3 cellular contexts compared by ENCODE assay signal in genomic region chr11:86427441-86427840, GRCh38.
TF ChIP-seq lines count a peak whose summit lies in the region.

No MANE protein-coding gene starts in this region.

TF ChIP-seq in A549, 52 proteins besides CTCF, POLR2A, EP300 and RAD21:
- no peak for TF ChIP-seq EHF (CRISPR knock-in tag; IDR thresholded peaks at IDR 0.05)
- TF ChIP-seq MAFK (IDR thresholded peaks at IDR 0.05; ENCODE audit: partially characterized antibody): peak; percentile 58

TF ChIP-seq in K562, 482 proteins besides CTCF, POLR2A, EP300 and RAD21:
- TF ChIP-seq, protein P1, sequence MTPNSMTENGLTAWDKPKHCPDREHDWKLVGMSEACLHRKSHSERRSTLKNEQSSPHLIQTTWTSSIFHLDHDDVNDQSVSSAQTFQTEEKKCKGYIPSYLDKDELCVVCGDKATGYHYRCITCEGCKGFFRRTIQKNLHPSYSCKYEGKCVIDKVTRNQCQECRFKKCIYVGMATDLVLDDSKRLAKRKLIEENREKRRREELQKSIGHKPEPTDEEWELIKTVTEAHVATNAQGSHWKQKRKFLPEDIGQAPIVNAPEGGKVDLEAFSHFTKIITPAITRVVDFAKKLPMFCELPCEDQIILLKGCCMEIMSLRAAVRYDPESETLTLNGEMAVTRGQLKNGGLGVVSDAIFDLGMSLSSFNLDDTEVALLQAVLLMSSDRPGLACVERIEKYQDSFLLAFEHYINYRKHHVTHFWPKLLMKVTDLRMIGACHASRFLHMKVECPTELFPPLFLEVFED (CRISPR knock-in tag; conservative IDR thresholded peaks at IDR 0.05): no peak
- TF ChIP-seq POLR2B (IDR thresholded peaks at IDR 0.05; ENCODE audit: low read depth, partially characterized antibody) (no peak), ZNF316 (IDR thresholded peaks at IDR 0.05) (peak; percentile 58), C11orf30 (IDR thresholded peaks at IDR 0.05; ENCODE audit: low read depth) (peak; percentile 39; the same call in 1 of the 2 replicates)

TF ChIP-seq in endothelial cell of umbilical vein, 7 proteins besides CTCF, POLR2A, EP300 and RAD21:
- TF ChIP-seq, protein P2, sequence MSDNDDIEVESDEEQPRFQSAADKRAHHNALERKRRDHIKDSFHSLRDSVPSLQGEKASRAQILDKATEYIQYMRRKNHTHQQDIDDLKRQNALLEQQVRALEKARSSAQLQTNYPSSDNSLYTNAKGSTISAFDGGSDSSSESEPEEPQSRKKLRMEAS (IDR thresholded peaks at IDR 0.05; ENCODE audit: insufficient read depth, insufficient read length): no peak
- TF ChIP-seq GATA2 (IDR thresholded peaks at IDR 0.05; ENCODE audit: insufficient read depth, insufficient read length, low read depth, low read length) (no peak), JUN (IDR thresholded peaks at IDR 0.05; ENCODE audit: borderline replicate concordance, insufficient read depth, insufficient read length, low read depth) (no peak), MYC (IDR thresholded peaks at IDR 0.05; ENCODE audit: low read depth, low read length) (no peak), FOS (IDR thresholded peaks at IDR 0.05; ENCODE audit: borderline replicate concordance, insufficient read depth, low read length) (no peak), EZH2 (IDR thresholded peaks at IDR 0.05; ENCODE audit: borderline replicate concordance, low read depth, low read length, severe bottlenecking) (no peak), POLR2AphosphoS5 (IDR thresholded peaks at IDR 0.05; ENCODE audit: insufficient read depth, low read depth, low read length) (no peak)
